Comparison of ENCODE assay signal across 23 cellular contexts in genomic region chr9:86389648-86390047, GRCh38.
"Had no signal": no experiment of that assay in that cellular context is flagged by ENCODE, and none has a peak within 500 bp of the region (broad histone marks: within the 10 kb centered on the region; RNA-seq: fewer than 3 reads in every experiment).

No MANE protein-coding gene starts in this region.

- H3K4me3 ChIP-seq: coronary artery, dorsolateral prefrontal cortex, gastroesophageal sphincter, psoas muscle, skin epidermis, stomach, thoracic aorta, transverse colon had no signal

- H3K27me3 ChIP-seq: transverse colon had no signal

- H3K4me1 ChIP-seq: gastroesophageal sphincter, psoas muscle, transverse colon had no signal

- ATAC-seq: esophagus mucosa; gastroesophageal sphincter; left lobe of liver; naive thymus-derived CD4-positive, alpha-beta T cell; psoas muscle; sciatic nerve had no signal

- H3K4me3 Mint-ChIP-seq: naive thymus-derived CD4-positive, alpha-beta T cell; nephron progenitor cell had no signal

- DNase-seq: dorsolateral prefrontal cortex; effector CD8-positive, alpha-beta T cell; foreskin fibroblast; glutamatergic neuron; islet precursor cell; mammary epithelial cell; naive thymus-derived CD4-positive, alpha-beta T cell; nephron progenitor cell; psoas muscle; retina; stimulated activated CD4-positive, alpha-beta T cell treated with anti-CD3 and anti-CD28 coated beads, Interleukin-2, amount 100 ng/mL, for 24 hours; stimulated activated CD4-positive, alpha-beta T cell treated with anti-CD3 and anti-CD28 coated beads, Interleukin-4, amount 100 ng/mL, for 4 hours; stimulated activated naive CD4-positive, alpha-beta T cell; stomach; substantia nigra; transverse colon had no signal

- H3K9me3 ChIP-seq: psoas muscle, thoracic aorta had no signal

- H3K27ac ChIP-seq: coronary artery, dorsolateral prefrontal cortex, gastroesophageal sphincter, psoas muscle, skin epidermis, stomach, thoracic aorta, transverse colon had no signal

- H3K36me3 ChIP-seq: gastroesophageal sphincter, stomach, thoracic aorta, transverse colon had no signal
